Comparison of ENCODE assay signal across 25 cellular contexts in the genomic region with DNA sequence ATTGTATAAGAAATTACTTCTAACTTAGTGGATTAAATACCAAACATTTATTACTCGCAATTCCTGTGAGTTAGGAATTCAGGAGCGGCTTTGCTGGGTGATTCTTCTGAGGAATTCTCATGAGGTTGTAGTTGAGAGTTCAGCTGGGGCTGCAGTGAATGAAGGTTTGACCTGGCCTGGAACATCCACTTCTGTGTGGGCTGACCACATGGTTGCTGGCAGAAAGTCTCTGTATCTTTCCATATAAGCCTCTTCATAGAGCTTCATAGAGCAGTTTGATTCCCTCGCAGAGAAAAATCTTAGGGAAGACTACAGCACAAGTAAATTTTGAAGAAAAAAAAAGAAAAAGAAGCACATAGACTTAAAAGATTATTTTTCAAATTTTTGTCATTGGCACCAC.
"Had no signal": no experiment of that assay in that cellular context is flagged by ENCODE, and none has a peak within 500 bp of the region (broad histone marks: within the 10 kb centered on the region; RNA-seq: fewer than 3 reads in every experiment).

No MANE protein-coding gene starts in this region.

- DNase-seq: colonic mucosa; cortex of kidney; dermis blood vessel endothelial cell; dorsolateral prefrontal cortex; effector CD4-positive, alpha-beta T cell; effector CD8-positive, alpha-beta T cell; effector memory CD4-positive, alpha-beta T cell; effector memory CD8-positive, alpha-beta T cell; endodermal cell; erythroblast; esophagus squamous epithelium; foreskin fibroblast; foreskin keratinocyte; foreskin melanocyte; gastrocnemius medialis; glutamatergic neuron; head of caudate nucleus; heart left ventricle; heart right ventricle had no signal

- H3K27me3 Mint-ChIP-seq: dendritic cell treated with granulocyte-macrophage colony-stimulating factor and Interleukin-4, amounts not matched to agents 40 ng/mL and 50 ng/mL, for 4 days; effector memory CD8-positive, alpha-beta T cell had no signal

- H3K36me3 ChIP-seq: colonic mucosa, esophagus muscularis mucosa, esophagus squamous epithelium, gastrocnemius medialis, gastroesophageal sphincter, heart left ventricle, heart right ventricle had no signal

- H3K27ac ChIP-seq: colonic mucosa, coronary artery, dorsolateral prefrontal cortex, epithelial cell of prostate, esophagus muscularis mucosa, esophagus squamous epithelium, foreskin keratinocyte, gastrocnemius medialis, gastroesophageal sphincter, heart left ventricle, heart right ventricle had no signal

- H3K27ac Mint-ChIP-seq: dendritic cell treated with granulocyte-macrophage colony-stimulating factor and Interleukin-4, amounts not matched to agents 40 ng/mL and 50 ng/mL, for 4 days; effector memory CD8-positive, alpha-beta T cell; endodermal cell had no signal

- H3K4me3 ChIP-seq: colonic mucosa, coronary artery, dorsolateral prefrontal cortex, esophagus muscularis mucosa, esophagus squamous epithelium, gastrocnemius medialis, gastroesophageal sphincter, heart left ventricle, heart right ventricle had no signal

- H3K4me3 Mint-ChIP-seq: dendritic cell treated with granulocyte-macrophage colony-stimulating factor and Interleukin-4, amounts not matched to agents 40 ng/mL and 50 ng/mL, for 4 days; effector memory CD8-positive, alpha-beta T cell; endodermal cell had no signal

- H3K9me3 ChIP-seq: colonic mucosa, esophagus muscularis mucosa, esophagus squamous epithelium, gastrocnemius medialis, gastroesophageal sphincter, heart left ventricle, heart right ventricle had no signal

- H3K4me1 ChIP-seq: colonic mucosa, esophagus muscularis mucosa, esophagus squamous epithelium, foreskin keratinocyte, gastrocnemius medialis, gastroesophageal sphincter, heart left ventricle, heart right ventricle had no signal

- H3K27me3 ChIP-seq: colonic mucosa, dorsolateral prefrontal cortex, esophagus muscularis mucosa, esophagus squamous epithelium, foreskin keratinocyte, gastrocnemius medialis, gastroesophageal sphincter, heart left ventricle, heart right ventricle had no signal

- ATAC-seq: effector memory CD8-positive, alpha-beta T cell; esophagus mucosa; foreskin keratinocyte; gastrocnemius medialis; gastroesophageal sphincter; heart left ventricle; heart right ventricle had no signal
